16 cellular contexts compared by ENCODE assay signal in genomic region chr17:61015966-61016365, GRCh38.
"Had no signal": no experiment of that assay in that cellular context is flagged by ENCODE, and none has a peak within 500 bp of the region (broad histone marks: within the 10 kb centered on the region; RNA-seq: fewer than 3 reads in every experiment).

No MANE protein-coding gene starts in this region.

- H3K27ac ChIP-seq: body of pancreas, gastroesophageal sphincter, neutrophil, right atrium auricular region, tibial artery had no signal

- ATAC-seq: body of pancreas; gastroesophageal sphincter; naive thymus-derived CD4-positive, alpha-beta T cell; stimulated activated effector memory CD8-positive, alpha-beta T cell treated with anti-CD3 and anti-CD28 coated beads, Interleukin-12 subunit alpha, Interleukin-12 subunit beta, amount 100 ng/mL, for 72 hours had no signal

- H3K36me3 ChIP-seq: gastroesophageal sphincter, right atrium auricular region had no signal

- H3K27me3 ChIP-seq: body of pancreas, gastroesophageal sphincter, neutrophil, right atrium auricular region, tibial artery had no signal

- H3K4me3 ChIP-seq: body of pancreas, gastroesophageal sphincter, lung, right atrium auricular region, tibial artery had no signal

- DNase-seq: activated CD4-positive, alpha-beta T cell treated with anti-CD3 and anti-CD28 coated beads, Interleukin-2, amount 50 U/mL, for 4 hours; activated CD4-positive, CD25-positive, alpha-beta regulatory T cell treated with anti-CD3 and anti-CD28 coated beads, Interleukin-2, amount 50 U/mL, for 72 hours; activated T-cell treated with anti-CD3 and anti-CD28 coated beads, Interleukin-2, amount 50 U/mL, for 1 hour; amniotic stem cell; body of pancreas; cortex of kidney; effector memory CD4-positive, alpha-beta T cell; hippocampal formation; naive thymus-derived CD4-positive, alpha-beta T cell; small intestine; tibial artery had no signal

- H3K4me1 ChIP-seq: body of pancreas, right atrium auricular region had no signal

- H3K9me3 ChIP-seq: body of pancreas, gastroesophageal sphincter, neutrophil, right atrium auricular region, tibial artery had no signal
